ENCODE assay signal across 11 cellular contexts in the genomic region with DNA sequence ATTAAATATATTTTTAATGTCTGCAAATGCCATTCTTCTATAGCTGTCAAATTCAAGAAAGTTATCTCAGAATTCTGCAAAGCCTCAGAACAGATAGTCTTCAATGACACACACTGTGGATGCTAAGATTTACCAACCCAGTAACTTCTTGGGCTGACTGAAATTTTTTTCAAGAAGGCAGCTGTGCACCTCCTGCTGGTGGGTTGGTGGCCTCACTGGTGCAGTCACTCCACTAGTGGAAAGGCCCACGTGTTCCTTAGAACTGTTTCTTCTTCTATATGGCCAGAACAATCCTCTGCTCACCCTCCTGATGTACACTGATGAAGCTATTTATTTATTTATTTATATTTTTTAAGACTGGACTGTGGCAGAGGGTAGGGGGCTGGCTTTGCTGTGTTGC. TPM values are rescaled to one million over a fixed set of nuclear protein-coding genes. Genes with fewer than 3 reads are reported as not detected.
DNase-seq lines count a peak whose midpoint lies in the region; ATAC-seq and TF ChIP-seq lines count a peak whose summit lies in the region.
"Had no signal": no experiment of that assay in that cellular context is flagged by ENCODE, and none has a peak within 500 bp of the region (broad histone marks: within the 10 kb centered on the region; RNA-seq: fewer than 3 reads in every experiment).

No MANE protein-coding gene starts in this region.

- H3K36me3 Mint-ChIP-seq in activated CD8-positive, alpha-beta memory T cell treated with anti-CD3 and anti-CD28 coated beads, Interleukin-2, amount 10 ng/mL, durations not matched to agents 7 days and 5 days = no peaks in the 10 kb centered on the region
- H3K36me3 Mint-ChIP-seq: naive thymus-derived CD8-positive, alpha-beta T cell had no signal

- ATAC-seq in activated CD8-positive, alpha-beta memory T cell treated with anti-CD3 and anti-CD28 coated beads, Interleukin-2, amount 10 ng/mL, durations not matched to agents 7 days and 5 days = no peak
- ATAC-seq: naive thymus-derived CD8-positive, alpha-beta T cell had no signal

- H3K4me3 ChIP-seq in LNCaP clone FGC (ENCODE audit: low read depth, low read length) = no peak overlapping the region
- H3K4me3 ChIP-seq in cardiac fibroblast (replicated peaks in 1 of 2; ENCODE audit: low read depth in 2 of 2, low read length in 2 of 2) = no peak overlapping the region

- TF ChIP-seq CTCF in LNCaP clone FGC (IDR thresholded peaks at IDR 0.05; ENCODE audit: control insufficient read depth, extremely low read depth, insufficient read depth) = peak; percentile 25; the same call in 1 of the 2 replicates
- TF ChIP-seq CTCF in cardiac fibroblast (IDR thresholded peaks at IDR 0.05; ENCODE audit: low read depth, low read length) = peak; percentile 55

- H3K4me1 Mint-ChIP-seq in activated CD8-positive, alpha-beta memory T cell treated with anti-CD3 and anti-CD28 coated beads, Interleukin-2, amount 10 ng/mL, durations not matched to agents 7 days and 5 days = peaks cover 3% of the 10 kb centered on the region
- H3K4me1 Mint-ChIP-seq: naive thymus-derived CD8-positive, alpha-beta T cell had no signal

- DNase-seq in activated CD8-positive, alpha-beta memory T cell treated with anti-CD3 and anti-CD28 coated beads, Interleukin-2, amount 50 U/mL, for 4 hours = peak; percentile 19
- DNase-seq in activated CD8-positive, alpha-beta memory T cell treated with anti-CD3 and anti-CD28 coated beads, Interleukin-2, amount 10 ng/mL, durations not matched to agents 7 days and 5 days = no peak
- no peak for DNase-seq in LNCaP clone FGC (ENCODE audit: low read depth)
- peak; percentile 12 to 32 for DNase-seq in cardiac fibroblast (ENCODE audit: low read depth in 2 of 2)
- peak; percentile 30 for DNase-seq in stimulated activated CD8-positive, alpha-beta memory T cell treated with anti-CD3 and anti-CD28 coated beads, Interleukin-4, amount 100 ng/mL, for 48 hours
- DNase-seq in NCI-H446 (lab: John Stamatoyannopoulos, UW) = no peak
- DNase-seq in NCI-H345 (lab: John Stamatoyannopoulos, UW) = no peak
- DNase-seq in NCI-H2081 treated with DMSO at 0.1 percent for 48 hours (lab: John Stamatoyannopoulos, UW) = no peak
- DNase-seq: COR-L47 had no signal

- H3K9me3 Mint-ChIP-seq in activated CD8-positive, alpha-beta memory T cell treated with anti-CD3 and anti-CD28 coated beads, Interleukin-2, amount 10 ng/mL, durations not matched to agents 7 days and 5 days (ENCODE audit: low read depth) = no peaks in the 10 kb centered on the region
- H3K9me3 Mint-ChIP-seq: dendritic cell treated with granulocyte-macrophage colony-stimulating factor and Interleukin-4, amounts not matched to agents 40 ng/mL and 50 ng/mL, for 4 days; naive thymus-derived CD8-positive, alpha-beta T cell had no signal

- CTCF ChIA-PET in activated CD8-positive, alpha-beta memory T cell treated with anti-CD3 and anti-CD28 coated beads, Interleukin-2, amount 10 ng/mL, durations not matched to agents 7 days and 5 days (lab: Charles Lee) = interaction anchor here (0.9 to 1.9 kb wide), 2 partner anchors 30 to 281 kb away, joined by 3 to 4 read pairs; partner anchors contain the start of gene RNF146

- peaks cover 27% of the 10 kb centered on the region for H3K27me3 Mint-ChIP-seq in activated CD8-positive, alpha-beta memory T cell treated with anti-CD3 and anti-CD28 coated beads, Interleukin-2, amount 10 ng/mL, durations not matched to agents 7 days and 5 days

- H3K27ac Mint-ChIP-seq in activated CD8-positive, alpha-beta memory T cell treated with anti-CD3 and anti-CD28 coated beads, Interleukin-2, amount 10 ng/mL, durations not matched to agents 7 days and 5 days = no peak overlapping the region
- H3K27ac Mint-ChIP-seq: dendritic cell treated with granulocyte-macrophage colony-stimulating factor and Interleukin-4, amounts not matched to agents 40 ng/mL and 50 ng/mL, for 4 days had no signal

- no peak overlapping the region for H3K4me3 Mint-ChIP-seq in activated CD8-positive, alpha-beta memory T cell treated with anti-CD3 and anti-CD28 coated beads, Interleukin-2, amount 10 ng/mL, durations not matched to agents 7 days and 5 days
- H3K4me3 Mint-ChIP-seq: dendritic cell treated with granulocyte-macrophage colony-stimulating factor and Interleukin-4, amounts not matched to agents 40 ng/mL and 50 ng/mL, for 4 days; naive thymus-derived CD8-positive, alpha-beta T cell had no signal

RNA-seq across cellular contexts. Expression of gene C6orf58, which starts 29.8 kb away (rescaled TPM):
- total RNA-seq in activated CD8-positive, alpha-beta memory T cell treated with anti-CD3 and anti-CD28 coated beads, Interleukin-2, amount 10 ng/mL, durations not matched to agents 7 days and 5 days = not detected
- total RNA-seq: naive thymus-derived CD8-positive, alpha-beta T cell had no signal

Comparison
In these comparisons a context has a peak if more than half of its experiments do, and no peak if none do; other contexts are left out.
1. DNase-seq: peak in activated CD8-positive, alpha-beta memory T cell treated with anti-CD3 and anti-CD28 coated beads, Interleukin-2, amount 50 U/mL, for 4 hours (single experiment), cardiac fibroblast (2 of 2) and stimulated activated CD8-positive, alpha-beta memory T cell treated with anti-CD3 and anti-CD28 coated beads, Interleukin-4, amount 100 ng/mL, for 48 hours (single experiment); none in activated CD8-positive, alpha-beta memory T cell treated with anti-CD3 and anti-CD28 coated beads, Interleukin-2, amount 10 ng/mL, durations not matched to agents 7 days and 5 days (single experiment), LNCaP clone FGC (single experiment), NCI-H446 (0 of 2), NCI-H345 (single experiment) and NCI-H2081 treated with DMSO at 0.1 percent for 48 hours (single experiment).